12 cellular contexts compared by ENCODE assay signal in the genomic region with DNA sequence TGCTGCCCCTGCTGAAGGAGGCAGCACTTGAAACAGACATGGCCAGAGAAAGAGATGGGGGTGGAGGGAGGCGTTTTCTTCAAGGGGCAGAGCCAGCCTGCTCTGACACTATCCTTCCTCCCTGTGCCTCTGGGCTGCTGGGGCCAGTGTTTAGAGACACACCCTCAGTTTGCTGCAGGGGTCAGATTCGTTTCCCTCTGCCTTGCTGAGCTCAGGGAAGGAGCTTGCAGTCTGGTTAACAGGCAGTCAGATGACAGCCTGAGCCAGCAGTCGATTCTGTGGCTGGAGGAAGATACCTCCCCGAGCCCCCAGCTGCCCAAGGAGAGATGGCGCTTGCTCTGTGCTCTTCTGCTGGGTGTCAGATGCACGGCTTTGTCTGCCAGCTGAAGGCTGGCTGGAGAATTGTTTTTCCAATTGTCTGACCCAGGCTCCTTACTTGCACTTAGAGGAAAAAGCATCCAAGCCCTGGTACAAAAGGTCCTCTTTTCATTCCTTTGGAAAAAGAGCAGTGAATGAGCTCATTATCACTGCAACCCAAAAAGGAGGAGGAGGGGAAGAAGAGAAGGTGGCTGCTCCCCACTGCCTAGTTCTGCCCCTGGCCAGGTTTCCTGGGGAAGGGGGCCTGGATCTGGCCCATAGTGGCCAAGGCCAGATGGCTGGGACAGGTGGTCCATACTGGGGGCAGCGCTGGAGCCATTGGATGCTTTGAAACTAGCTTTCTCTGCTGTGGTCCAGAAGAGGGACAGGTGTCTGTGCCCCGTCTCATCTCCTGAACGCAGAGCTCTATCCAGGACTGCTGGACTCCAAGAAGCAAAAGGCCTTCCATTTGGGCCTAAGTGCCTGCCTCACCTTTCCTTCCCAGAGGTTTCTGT.
DNase-seq lines count a peak whose midpoint lies in the region; ATAC-seq and TF ChIP-seq lines count a peak whose summit lies in the region.
"Had no signal": no experiment of that assay in that cellular context is flagged by ENCODE, and none has a peak within 500 bp of the region (broad histone marks: within the 10 kb centered on the region; RNA-seq: fewer than 3 reads in every experiment).

No MANE protein-coding gene starts in this region.

- peak overlapping the region; percentile 98 for H3K27ac ChIP-seq in smooth muscle cell (ENCODE audit: low read depth)

- H3K4me1 ChIP-seq in smooth muscle cell (ENCODE audit: low read depth): peaks cover 54% of the 10 kb centered on the region

- intact Hi-C loops in activated T-helper 2 cell treated with anti-CD3 and anti-CD28 coated beads, Interferon-gamma antibody, Interleukin-2, Interleukin-4, amounts not matched to agents 10 μg/mL and 5 μg/mL and 100 μg/mL, durations not matched to agents 14 hours and 24 hours and 36 hours (cut with micrococcal nuclease): no loop called here

- no peaks in the 10 kb centered on the region for H3K36me3 ChIP-seq in smooth muscle cell (ENCODE audit: low read depth)

- H2AFZ ChIP-seq in smooth muscle cell (ENCODE audit: low read depth): no peak overlapping the region

- no peaks in the 10 kb centered on the region for H3K9me3 ChIP-seq in smooth muscle cell (replicated peaks; ENCODE audit: low read depth)

- H3K36me3 Mint-ChIP-seq in chondrocyte (ENCODE audit: low read depth): peaks cover 2% of the 10 kb centered on the region
- no peaks in the 10 kb centered on the region for H3K36me3 Mint-ChIP-seq in activated T-helper 2 cell treated with anti-CD3 and anti-CD28 coated beads, Interferon-gamma antibody, Interleukin-2, Interleukin-4, amounts not matched to agents 10 μg/mL and 5 μg/mL and 100 μg/mL, durations not matched to agents 14 hours and 24 hours and 36 hours (ENCODE audit: low read depth)

- no peaks in the 10 kb centered on the region for H3K9me3 Mint-ChIP-seq in chondrocyte (ENCODE audit: low read depth)
- no peaks in the 10 kb centered on the region for H3K9me3 Mint-ChIP-seq in stimulated activated naive CD8-positive, alpha-beta T cell treated with anti-CD3 and anti-CD28 coated beads, Interleukin-15, amount 100 ng/mL, for 72 hours
- H3K9me3 Mint-ChIP-seq in activated T-helper 2 cell treated with anti-CD3 and anti-CD28 coated beads, Interferon-gamma antibody, Interleukin-2, Interleukin-4, amounts not matched to agents 10 μg/mL and 5 μg/mL and 100 μg/mL, durations not matched to agents 14 hours and 24 hours and 36 hours: no peaks in the 10 kb centered on the region
- H3K9me3 Mint-ChIP-seq: activated CD4-positive, alpha-beta T cell treated with anti-CD3 and anti-CD28 coated beads, Interleukin-2, amount 10 ng/mL, durations not matched to agents 24 days and 14 days; nephron; stimulated activated memory B cell treated with anti-CD40 and anti-IgM and Interleukin-4, amounts not matched to agents 10 μg/mL and 1 μg/mL and 100 μg/mL, for 72 hours had no signal

- H3K27me3 ChIP-seq in smooth muscle cell (ENCODE audit: low read depth): no peaks in the 10 kb centered on the region

- peak overlapping the region; percentile 85 for H3K9ac ChIP-seq in smooth muscle cell (ENCODE audit: low read depth)

- H3F3A ChIP-seq in smooth muscle cell (ENCODE audit: low read depth): peaks cover 72% of the 10 kb centered on the region

- no peak overlapping the region for H3K4me3 ChIP-seq in smooth muscle cell

- no peak for ATAC-seq in HG02623 (IDR thresholded peaks at IDR 0.05; ENCODE audit: unreplicated experiment)
- no peak for ATAC-seq in stimulated activated naive CD8-positive, alpha-beta T cell treated with anti-CD3 and anti-CD28 coated beads, Interleukin-15, amount 100 ng/mL, for 72 hours
- ATAC-seq: stimulated activated memory B cell treated with anti-CD40 and anti-IgM and Interleukin-4, amounts not matched to agents 10 μg/mL and 1 μg/mL and 100 μg/mL, for 72 hours had no signal

- peaks cover 18% of the 10 kb centered on the region for H3K79me2 ChIP-seq in smooth muscle cell (ENCODE audit: low read depth)

- DNase-seq in LHCN-M2 (ENCODE audit: low read depth): peak; percentile 47
- DNase-seq in chondrocyte (ENCODE audit: low spot score): no peak
- peak; percentile 35 for DNase-seq in iris pigment epithelial cell (ENCODE audit: low read depth)
- peak; percentile 18 for DNase-seq in smooth muscle cell (lab: John Stamatoyannopoulos, UW; ENCODE audit: unreplicated experiment)
- DNase-seq in SIG-M5 treated with dmso at 0.1 percent for 504 hours (lab: John Stamatoyannopoulos, UW; ENCODE audit: unreplicated experiment): no peak
- DNase-seq in stimulated activated naive CD8-positive, alpha-beta T cell treated with anti-CD3 and anti-CD28 coated beads, Interleukin-15, amount 100 ng/mL, for 72 hours: no peak
- no peak for DNase-seq in activated T-helper 2 cell treated with anti-CD3 and anti-CD28 coated beads, Interferon-gamma antibody, Interleukin-2, Interleukin-4, amounts not matched to agents 10 μg/mL and 5 μg/mL and 100 μg/mL, durations not matched to agents 14 hours and 24 hours and 36 hours (ENCODE audit: low spot score)
- DNase-seq: activated CD4-positive, alpha-beta T cell treated with anti-CD3 and anti-CD28 coated beads, Interleukin-2, amount 10 ng/mL, durations not matched to agents 24 days and 14 days; dermis blood vessel endothelial cell had no signal

- no peak overlapping the region for H3K4me3 Mint-ChIP-seq in chondrocyte (ENCODE audit: unreplicated experiment)
- no peak overlapping the region for H3K4me3 Mint-ChIP-seq in stimulated activated naive CD8-positive, alpha-beta T cell treated with anti-CD3 and anti-CD28 coated beads, Interleukin-15, amount 100 ng/mL, for 72 hours
- H3K4me3 Mint-ChIP-seq in activated T-helper 2 cell treated with anti-CD3 and anti-CD28 coated beads, Interferon-gamma antibody, Interleukin-2, Interleukin-4, amounts not matched to agents 10 μg/mL and 5 μg/mL and 100 μg/mL, durations not matched to agents 14 hours and 24 hours and 36 hours (ENCODE audit: low read depth): no peak overlapping the region
- H3K4me3 Mint-ChIP-seq: activated CD4-positive, alpha-beta T cell treated with anti-CD3 and anti-CD28 coated beads, Interleukin-2, amount 10 ng/mL, durations not matched to agents 24 days and 14 days; nephron; stimulated activated memory B cell treated with anti-CD40 and anti-IgM and Interleukin-4, amounts not matched to agents 10 μg/mL and 1 μg/mL and 100 μg/mL, for 72 hours had no signal

- peak overlapping the region; percentile 74 for H3K27ac Mint-ChIP-seq in chondrocyte (ENCODE audit: unreplicated experiment)
- no peak overlapping the region for H3K27ac Mint-ChIP-seq in stimulated activated naive CD8-positive, alpha-beta T cell treated with anti-CD3 and anti-CD28 coated beads, Interleukin-15, amount 100 ng/mL, for 72 hours
- no peak overlapping the region for H3K27ac Mint-ChIP-seq in activated T-helper 2 cell treated with anti-CD3 and anti-CD28 coated beads, Interferon-gamma antibody, Interleukin-2, Interleukin-4, amounts not matched to agents 10 μg/mL and 5 μg/mL and 100 μg/mL, durations not matched to agents 14 hours and 24 hours and 36 hours
- H3K27ac Mint-ChIP-seq: activated CD4-positive, alpha-beta T cell treated with anti-CD3 and anti-CD28 coated beads, Interleukin-2, amount 10 ng/mL, durations not matched to agents 24 days and 14 days; stimulated activated memory B cell treated with anti-CD40 and anti-IgM and Interleukin-4, amounts not matched to agents 10 μg/mL and 1 μg/mL and 100 μg/mL, for 72 hours had no signal

- H3K27me3 Mint-ChIP-seq in chondrocyte (ENCODE audit: low read depth): no peaks in the 10 kb centered on the region
- no peaks in the 10 kb centered on the region for H3K27me3 Mint-ChIP-seq in stimulated activated naive CD8-positive, alpha-beta T cell treated with anti-CD3 and anti-CD28 coated beads, Interleukin-15, amount 100 ng/mL, for 72 hours
- H3K27me3 Mint-ChIP-seq in activated T-helper 2 cell treated with anti-CD3 and anti-CD28 coated beads, Interferon-gamma antibody, Interleukin-2, Interleukin-4, amounts not matched to agents 10 μg/mL and 5 μg/mL and 100 μg/mL, durations not matched to agents 14 hours and 24 hours and 36 hours (ENCODE audit: low read depth): no peaks in the 10 kb centered on the region
- H3K27me3 Mint-ChIP-seq: activated CD4-positive, alpha-beta T cell treated with anti-CD3 and anti-CD28 coated beads, Interleukin-2, amount 10 ng/mL, durations not matched to agents 24 days and 14 days; stimulated activated memory B cell treated with anti-CD40 and anti-IgM and Interleukin-4, amounts not matched to agents 10 μg/mL and 1 μg/mL and 100 μg/mL, for 72 hours had no signal

- TF ChIP-seq CTCF in chondrocyte (IDR thresholded peaks at IDR 0.05) (peak; percentile 25), smooth muscle cell (IDR thresholded peaks at IDR 0.05; ENCODE audit: borderline replicate concordance, insufficient read depth, poor library complexity, severe bottlenecking) (no peak)

- peak overlapping the region; percentile 46 for H3K4me2 ChIP-seq in smooth muscle cell

- no peaks in the 10 kb centered on the region for H4K20me1 ChIP-seq in smooth muscle cell (ENCODE audit: low read depth)

- WGBS in smooth muscle cell (ENCODE audit: low lambda C conversion rate): 56% methylated on average over 9 of the region's 9 CpGs

- H3K4me1 Mint-ChIP-seq in chondrocyte (ENCODE audit: low read depth): peaks cover 24% of the 10 kb centered on the region
- H3K4me1 Mint-ChIP-seq in stimulated activated naive CD8-positive, alpha-beta T cell treated with anti-CD3 and anti-CD28 coated beads, Interleukin-15, amount 100 ng/mL, for 72 hours: peaks cover 3% of the 10 kb centered on the region
- H3K4me1 Mint-ChIP-seq in activated T-helper 2 cell treated with anti-CD3 and anti-CD28 coated beads, Interferon-gamma antibody, Interleukin-2, Interleukin-4, amounts not matched to agents 10 μg/mL and 5 μg/mL and 100 μg/mL, durations not matched to agents 14 hours and 24 hours and 36 hours (ENCODE audit: low read depth): peaks cover 2% of the 10 kb centered on the region
- H3K4me1 Mint-ChIP-seq: stimulated activated memory B cell treated with anti-CD40 and anti-IgM and Interleukin-4, amounts not matched to agents 10 μg/mL and 1 μg/mL and 100 μg/mL, for 72 hours had no signal

Comparison
In these comparisons a context has a peak if more than half of its experiments do, and no peak if none do; other contexts are left out.
1. DNase-seq: peak in LHCN-M2 (single experiment), iris pigment epithelial cell (single experiment) and smooth muscle cell (single experiment); none in chondrocyte (single experiment), SIG-M5 treated with dmso at 0.1 percent for 504 hours (single experiment), stimulated activated naive CD8-positive, alpha-beta T cell treated with anti-CD3 and anti-CD28 coated beads, Interleukin-15, amount 100 ng/mL, for 72 hours (0 of 2) and activated T-helper 2 cell treated with anti-CD3 and anti-CD28 coated beads, Interferon-gamma antibody, Interleukin-2, Interleukin-4, amounts not matched to agents 10 μg/mL and 5 μg/mL and 100 μg/mL, durations not matched to agents 14 hours and 24 hours and 36 hours (single experiment).